Comparison of ENCODE assay signal across 1 cellular context in the genomic region with DNA sequence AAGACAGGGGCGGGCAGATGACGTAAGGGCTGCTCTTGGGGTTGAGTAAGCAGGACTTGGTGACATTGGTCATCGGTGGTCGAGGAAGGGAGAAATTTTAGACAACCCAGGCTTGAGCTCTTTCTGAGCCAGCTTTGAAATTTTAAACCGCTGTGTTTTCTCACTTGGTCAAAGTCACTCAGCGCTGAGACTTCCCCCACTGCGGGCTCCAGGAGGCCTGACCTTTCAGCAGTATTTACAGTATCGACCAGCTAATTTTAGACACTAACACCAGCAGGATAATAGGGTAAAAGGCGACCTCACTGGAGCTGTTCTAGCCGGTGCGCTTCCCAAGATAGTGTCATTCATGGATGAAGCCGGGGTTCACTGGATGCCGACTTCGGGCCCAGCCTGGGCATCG.
TF ChIP-seq lines count a peak whose summit lies in the region.

No MANE protein-coding gene starts in this region.

TF ChIP-seq in HepG2, 621 proteins besides CTCF, POLR2A, EP300 and RAD21 (continues in another document):
- TF ChIP-seq, protein P1, sequence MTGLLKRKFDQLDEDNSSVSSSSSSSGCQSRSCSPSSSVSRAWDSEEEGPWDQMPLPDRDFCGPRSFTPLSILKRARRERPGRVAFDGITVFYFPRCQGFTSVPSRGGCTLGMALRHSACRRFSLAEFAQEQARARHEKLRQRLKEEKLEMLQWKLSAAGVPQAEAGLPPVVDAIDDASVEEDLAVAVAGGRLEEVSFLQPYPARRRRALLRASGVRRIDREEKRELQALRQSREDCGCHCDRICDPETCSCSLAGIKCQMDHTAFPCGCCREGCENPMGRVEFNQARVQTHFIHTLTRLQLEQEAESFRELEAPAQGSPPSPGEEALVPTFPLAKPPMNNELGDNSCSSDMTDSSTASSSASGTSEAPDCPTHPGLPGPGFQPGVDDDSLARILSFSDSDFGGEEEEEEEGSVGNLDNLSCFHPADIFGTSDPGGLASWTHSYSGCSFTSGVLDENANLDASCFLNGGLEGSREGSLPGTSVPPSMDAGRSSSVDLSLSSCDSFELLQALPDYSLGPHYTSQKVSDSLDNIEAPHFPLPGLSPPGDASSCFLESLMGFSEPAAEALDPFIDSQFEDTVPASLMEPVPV (CRISPR knock-in tag; IDR thresholded peaks at IDR 0.05): no peak
- no peak for TF ChIP-seq FOSL2 (CRISPR knock-in tag; IDR thresholded peaks at IDR 0.05)
- peak; percentile 45; the same call in 1 of the 2 replicates for TF ChIP-seq ATF7 (IDR thresholded peaks at IDR 0.05)
- no peak for TF ChIP-seq ATF7 (CRISPR knock-in tag; IDR thresholded peaks at IDR 0.05)
- no peak for TF ChIP-seq DMAP1 (CRISPR knock-in tag; IDR thresholded peaks at IDR 0.05)
- 0 out of 2 replicates have a peak, but pooled peaks have one; percentile 18 for TF ChIP-seq PITX1 (CRISPR knock-in tag; IDR thresholded peaks at IDR 0.05)
- no peak for TF ChIP-seq NPAS2 (CRISPR knock-in tag; IDR thresholded peaks at IDR 0.05; ENCODE audit: borderline replicate concordance)
- no peak for TF ChIP-seq ZBTB39 (CRISPR knock-in tag; IDR thresholded peaks at IDR 0.05)
- TF ChIP-seq, protein P2, sequence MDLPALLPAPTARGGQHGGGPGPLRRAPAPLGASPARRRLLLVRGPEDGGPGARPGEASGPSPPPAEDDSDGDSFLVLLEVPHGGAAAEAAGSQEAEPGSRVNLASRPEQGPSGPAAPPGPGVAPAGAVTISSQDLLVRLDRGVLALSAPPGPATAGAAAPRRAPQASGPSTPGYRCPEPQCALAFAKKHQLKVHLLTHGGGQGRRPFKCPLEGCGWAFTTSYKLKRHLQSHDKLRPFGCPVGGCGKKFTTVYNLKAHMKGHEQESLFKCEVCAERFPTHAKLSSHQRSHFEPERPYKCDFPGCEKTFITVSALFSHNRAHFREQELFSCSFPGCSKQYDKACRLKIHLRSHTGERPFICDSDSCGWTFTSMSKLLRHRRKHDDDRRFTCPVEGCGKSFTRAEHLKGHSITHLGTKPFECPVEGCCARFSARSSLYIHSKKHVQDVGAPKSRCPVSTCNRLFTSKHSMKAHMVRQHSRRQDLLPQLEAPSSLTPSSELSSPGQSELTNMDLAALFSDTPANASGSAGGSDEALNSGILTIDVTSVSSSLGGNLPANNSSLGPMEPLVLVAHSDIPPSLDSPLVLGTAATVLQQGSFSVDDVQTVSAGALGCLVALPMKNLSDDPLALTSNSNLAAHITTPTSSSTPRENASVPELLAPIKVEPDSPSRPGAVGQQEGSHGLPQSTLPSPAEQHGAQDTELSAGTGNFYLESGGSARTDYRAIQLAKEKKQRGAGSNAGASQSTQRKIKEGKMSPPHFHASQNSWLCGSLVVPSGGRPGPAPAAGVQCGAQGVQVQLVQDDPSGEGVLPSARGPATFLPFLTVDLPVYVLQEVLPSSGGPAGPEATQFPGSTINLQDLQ (CRISPR knock-in tag; IDR thresholded peaks at IDR 0.05): no peak
- TF ChIP-seq ATAD3A (CRISPR knock-in tag; IDR thresholded peaks at IDR 0.05): no peak
- TF ChIP-seq ZFP41 (CRISPR knock-in tag; IDR thresholded peaks at IDR 0.05; ENCODE audit: borderline replicate concordance): no peak
- no peak for TF ChIP-seq ZNF563 (CRISPR knock-in tag; IDR thresholded peaks at IDR 0.05)
- no peak for TF ChIP-seq KDM5B (CRISPR knock-in tag; IDR thresholded peaks at IDR 0.05; ENCODE audit: borderline replicate concordance)
- TF ChIP-seq SIX4 (CRISPR knock-in tag; IDR thresholded peaks at IDR 0.05): no peak
- no peak for TF ChIP-seq ZBTB21 (CRISPR knock-in tag; IDR thresholded peaks at IDR 0.05)
- TF ChIP-seq, protein P3, sequence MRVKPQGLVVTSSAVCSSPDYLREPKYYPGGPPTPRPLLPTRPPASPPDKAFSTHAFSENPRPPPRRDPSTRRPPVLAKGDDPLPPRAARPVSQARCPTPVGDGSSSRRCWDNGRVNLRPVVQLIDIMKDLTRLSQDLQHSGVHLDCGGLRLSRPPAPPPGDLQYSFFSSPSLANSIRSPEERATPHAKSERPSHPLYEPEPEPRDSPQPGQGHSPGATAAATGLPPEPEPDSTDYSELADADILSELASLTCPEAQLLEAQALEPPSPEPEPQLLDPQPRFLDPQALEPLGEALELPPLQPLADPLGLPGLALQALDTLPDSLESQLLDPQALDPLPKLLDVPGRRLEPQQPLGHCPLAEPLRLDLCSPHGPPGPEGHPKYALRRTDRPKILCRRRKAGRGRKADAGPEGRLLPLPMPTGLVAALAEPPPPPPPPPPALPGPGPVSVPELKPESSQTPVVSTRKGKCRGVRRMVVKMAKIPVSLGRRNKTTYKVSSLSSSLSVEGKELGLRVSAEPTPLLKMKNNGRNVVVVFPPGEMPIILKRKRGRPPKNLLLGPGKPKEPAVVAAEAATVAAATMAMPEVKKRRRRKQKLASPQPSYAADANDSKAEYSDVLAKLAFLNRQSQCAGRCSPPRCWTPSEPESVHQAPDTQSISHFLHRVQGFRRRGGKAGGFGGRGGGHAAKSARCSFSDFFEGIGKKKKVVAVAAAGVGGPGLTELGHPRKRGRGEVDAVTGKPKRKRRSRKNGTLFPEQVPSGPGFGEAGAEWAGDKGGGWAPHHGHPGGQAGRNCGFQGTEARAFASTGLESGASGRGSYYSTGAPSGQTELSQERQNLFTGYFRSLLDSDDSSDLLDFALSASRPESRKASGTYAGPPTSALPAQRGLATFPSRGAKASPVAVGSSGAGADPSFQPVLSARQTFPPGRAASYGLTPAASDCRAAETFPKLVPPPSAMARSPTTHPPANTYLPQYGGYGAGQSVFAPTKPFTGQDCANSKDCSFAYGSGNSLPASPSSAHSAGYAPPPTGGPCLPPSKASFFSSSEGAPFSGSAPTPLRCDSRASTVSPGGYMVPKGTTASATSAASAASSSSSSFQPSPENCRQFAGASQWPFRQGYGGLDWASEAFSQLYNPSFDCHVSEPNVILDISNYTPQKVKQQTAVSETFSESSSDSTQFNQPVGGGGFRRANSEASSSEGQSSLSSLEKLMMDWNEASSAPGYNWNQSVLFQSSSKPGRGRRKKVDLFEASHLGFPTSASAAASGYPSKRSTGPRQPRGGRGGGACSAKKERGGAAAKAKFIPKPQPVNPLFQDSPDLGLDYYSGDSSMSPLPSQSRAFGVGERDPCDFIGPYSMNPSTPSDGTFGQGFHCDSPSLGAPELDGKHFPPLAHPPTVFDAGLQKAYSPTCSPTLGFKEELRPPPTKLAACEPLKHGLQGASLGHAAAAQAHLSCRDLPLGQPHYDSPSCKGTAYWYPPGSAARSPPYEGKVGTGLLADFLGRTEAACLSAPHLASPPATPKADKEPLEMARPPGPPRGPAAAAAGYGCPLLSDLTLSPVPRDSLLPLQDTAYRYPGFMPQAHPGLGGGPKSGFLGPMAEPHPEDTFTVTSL (CRISPR knock-in tag; IDR thresholded peaks at IDR 0.05; ENCODE audit: borderline replicate concordance): peak; percentile 54; the same call in 1 of the 2 replicates
- no peak for TF ChIP-seq ZNF709 (CRISPR knock-in tag; IDR thresholded peaks at IDR 0.05)
- TF ChIP-seq SRSF1 (optimal IDR thresholded peaks at IDR 0.05; ENCODE audit: low read depth, low read length): no peak
- no peak; the same call in none of the 2 replicates for TF ChIP-seq PAXIP1 (CRISPR knock-in tag; conservative IDR thresholded peaks at IDR 0.05)
- TF ChIP-seq, protein P4, sequence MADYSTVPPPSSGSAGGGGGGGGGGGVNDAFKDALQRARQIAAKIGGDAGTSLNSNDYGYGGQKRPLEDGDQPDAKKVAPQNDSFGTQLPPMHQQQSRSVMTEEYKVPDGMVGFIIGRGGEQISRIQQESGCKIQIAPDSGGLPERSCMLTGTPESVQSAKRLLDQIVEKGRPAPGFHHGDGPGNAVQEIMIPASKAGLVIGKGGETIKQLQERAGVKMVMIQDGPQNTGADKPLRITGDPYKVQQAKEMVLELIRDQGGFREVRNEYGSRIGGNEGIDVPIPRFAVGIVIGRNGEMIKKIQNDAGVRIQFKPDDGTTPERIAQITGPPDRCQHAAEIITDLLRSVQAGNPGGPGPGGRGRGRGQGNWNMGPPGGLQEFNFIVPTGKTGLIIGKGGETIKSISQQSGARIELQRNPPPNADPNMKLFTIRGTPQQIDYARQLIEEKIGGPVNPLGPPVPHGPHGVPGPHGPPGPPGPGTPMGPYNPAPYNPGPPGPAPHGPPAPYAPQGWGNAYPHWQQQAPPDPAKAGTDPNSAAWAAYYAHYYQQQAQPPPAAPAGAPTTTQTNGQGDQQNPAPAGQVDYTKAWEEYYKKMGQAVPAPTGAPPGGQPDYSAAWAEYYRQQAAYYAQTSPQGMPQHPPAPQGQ (CRISPR knock-in tag; IDR thresholded peaks at IDR 0.05; ENCODE audit: borderline replicate concordance): no peak
- TF ChIP-seq SNAI1 (CRISPR knock-in tag; IDR thresholded peaks at IDR 0.05; ENCODE audit: borderline replicate concordance): no peak
- no peak for TF ChIP-seq ZBTB7A (CRISPR knock-in tag; IDR thresholded peaks at IDR 0.05)
- TF ChIP-seq RARA (CRISPR knock-in tag; IDR thresholded peaks at IDR 0.05): peak; percentile 69
- no peak for TF ChIP-seq RFX5 (IDR thresholded peaks at IDR 0.05; ENCODE audit: low read depth, low read length)
- TF ChIP-seq, protein P5, sequence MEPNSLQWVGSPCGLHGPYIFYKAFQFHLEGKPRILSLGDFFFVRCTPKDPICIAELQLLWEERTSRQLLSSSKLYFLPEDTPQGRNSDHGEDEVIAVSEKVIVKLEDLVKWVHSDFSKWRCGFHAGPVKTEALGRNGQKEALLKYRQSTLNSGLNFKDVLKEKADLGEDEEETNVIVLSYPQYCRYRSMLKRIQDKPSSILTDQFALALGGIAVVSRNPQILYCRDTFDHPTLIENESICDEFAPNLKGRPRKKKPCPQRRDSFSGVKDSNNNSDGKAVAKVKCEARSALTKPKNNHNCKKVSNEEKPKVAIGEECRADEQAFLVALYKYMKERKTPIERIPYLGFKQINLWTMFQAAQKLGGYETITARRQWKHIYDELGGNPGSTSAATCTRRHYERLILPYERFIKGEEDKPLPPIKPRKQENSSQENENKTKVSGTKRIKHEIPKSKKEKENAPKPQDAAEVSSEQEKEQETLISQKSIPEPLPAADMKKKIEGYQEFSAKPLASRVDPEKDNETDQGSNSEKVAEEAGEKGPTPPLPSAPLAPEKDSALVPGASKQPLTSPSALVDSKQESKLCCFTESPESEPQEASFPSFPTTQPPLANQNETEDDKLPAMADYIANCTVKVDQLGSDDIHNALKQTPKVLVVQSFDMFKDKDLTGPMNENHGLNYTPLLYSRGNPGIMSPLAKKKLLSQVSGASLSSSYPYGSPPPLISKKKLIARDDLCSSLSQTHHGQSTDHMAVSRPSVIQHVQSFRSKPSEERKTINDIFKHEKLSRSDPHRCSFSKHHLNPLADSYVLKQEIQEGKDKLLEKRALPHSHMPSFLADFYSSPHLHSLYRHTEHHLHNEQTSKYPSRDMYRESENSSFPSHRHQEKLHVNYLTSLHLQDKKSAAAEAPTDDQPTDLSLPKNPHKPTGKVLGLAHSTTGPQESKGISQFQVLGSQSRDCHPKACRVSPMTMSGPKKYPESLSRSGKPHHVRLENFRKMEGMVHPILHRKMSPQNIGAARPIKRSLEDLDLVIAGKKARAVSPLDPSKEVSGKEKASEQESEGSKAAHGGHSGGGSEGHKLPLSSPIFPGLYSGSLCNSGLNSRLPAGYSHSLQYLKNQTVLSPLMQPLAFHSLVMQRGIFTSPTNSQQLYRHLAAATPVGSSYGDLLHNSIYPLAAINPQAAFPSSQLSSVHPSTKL (CRISPR knock-in tag; IDR thresholded peaks at IDR 0.05): peak; percentile 35; the same call in 1 of the 2 replicates
- TF ChIP-seq ZSCAN30 (CRISPR knock-in tag; IDR thresholded peaks at IDR 0.05): no peak
- no peak for TF ChIP-seq GABPA (IDR thresholded peaks at IDR 0.05; ENCODE audit: low read depth, low read length)
- no peak for TF ChIP-seq GABPA (CRISPR knock-in tag; IDR thresholded peaks at IDR 0.05; ENCODE audit: low read depth)
- TF ChIP-seq IRF9 (CRISPR knock-in tag; IDR thresholded peaks at IDR 0.05; ENCODE audit: borderline replicate concordance): no peak
- TF ChIP-seq NR2F1 (CRISPR knock-in tag; IDR thresholded peaks at IDR 0.05): peak in 1 of 2 experiments; percentile 23; a peak in 1 of 4 replicates
